8 cellular contexts compared by ENCODE assay signal in the genomic region with DNA sequence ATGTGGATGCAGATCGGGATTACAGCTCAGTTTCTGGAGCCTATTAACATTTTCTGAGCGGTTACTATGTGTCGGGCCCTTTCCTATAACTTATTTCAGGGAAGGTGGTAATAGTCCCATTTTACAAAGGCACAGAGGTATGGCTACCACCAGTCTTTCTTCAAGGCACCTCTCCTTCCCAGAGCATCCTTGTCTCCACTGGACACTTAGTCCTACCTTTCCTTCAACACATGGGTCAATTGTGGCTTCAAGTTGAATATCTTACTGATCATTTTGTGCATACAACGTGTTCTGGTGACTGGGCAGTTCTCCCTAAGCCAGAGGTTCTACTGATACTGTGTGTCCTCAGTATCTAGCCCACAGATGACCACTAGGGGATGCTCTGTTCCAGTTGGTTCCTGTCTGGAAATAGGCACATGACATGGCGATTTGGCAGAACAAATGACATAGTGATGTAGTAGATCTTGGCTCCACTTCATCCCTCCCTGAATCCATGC.
DNase-seq lines count a peak whose midpoint lies in the region; ATAC-seq, FAIRE-seq and TF ChIP-seq lines count a peak whose summit lies in the region.

No MANE protein-coding gene starts in this region.

- peak; percentile 60 for FAIRE-seq in GM18507 (lab: Jason Lieb, UNC)

- peak; percentile 65 for TF ChIP-seq CTCF in AG04449 (IDR thresholded peaks at IDR 0.05; ENCODE audit: insufficient read depth, low read length, missing control alignments)
- TF ChIP-seq CTCF in vagina (IDR thresholded peaks at IDR 0.05): peak; percentile 13 to 42 (median 26)

- TF ChIP-seq POLR2A in erythroblast (IDR thresholded peaks at IDR 0.05; ENCODE audit: low read length) (no peak), vagina (IDR thresholded peaks at IDR 0.05) (no peak)

- H3K27me3 ChIP-seq in vagina: no peaks in the 10 kb centered on the region

- no peaks in the 10 kb centered on the region for H3K9me3 ChIP-seq in vagina

- no peak overlapping the region for H3K27ac ChIP-seq in vagina

- H3K4me3 ChIP-seq in AG04449 (ENCODE audit: low read depth, low read length) (no peak overlapping the region), vagina (no peak overlapping the region)

- ATAC-seq in HG03280 (IDR thresholded peaks at IDR 0.05; ENCODE audit: unreplicated experiment): peak; percentile 74
- ATAC-seq in natural killer cell treated with Interleukin-12 subunit alpha and Interleukin-12 subunit beta and Interleukin-15 and Interleukin-18, amount 100 ng/mL, for 72 hours: peak; percentile 77 to 78

- H3K4me1 Mint-ChIP-seq in activated CD4-positive, alpha-beta memory T cell treated with anti-CD3 and anti-CD28 coated beads for 36 hours (ENCODE audit: low read depth): peaks cover 12% of the 10 kb centered on the region
- peaks cover 6 to 9% of the 10 kb centered on the region in 2 donors for H3K4me1 Mint-ChIP-seq in natural killer cell treated with Interleukin-12 subunit alpha and Interleukin-12 subunit beta and Interleukin-15 and Interleukin-18, amount 100 ng/mL, for 72 hours (ENCODE audit: low read depth in 2 of 2)

- DNase-seq in AG04449 (ENCODE audit: low read depth, low spot score): peak; percentile 5
- DNase-seq in GM18507 (ENCODE audit: extremely low spot score, insufficient read length, low read depth): no peak
- peak; percentile 84 for DNase-seq in NCI-H82 (lab: John Stamatoyannopoulos, UW)
- peak; percentile 73 for DNase-seq in activated CD4-positive, alpha-beta memory T cell treated with anti-CD3 and anti-CD28 coated beads for 36 hours
- DNase-seq in erythroblast (lab: John Stamatoyannopoulos, UW): peak; percentile 84 to 85
- DNase-seq in natural killer cell treated with Interleukin-12 subunit alpha and Interleukin-12 subunit beta and Interleukin-15 and Interleukin-18, amount 100 ng/mL, for 72 hours (ENCODE audit: low spot score): no peak
- DNase-seq in vagina (ENCODE audit: extremely low spot score in 2 of 2): no peak

- POLR2A ChIA-PET in AG04449 (lab: Yijun Ruan, JAX): no interaction called here
- POLR2A ChIA-PET in activated CD4-positive, alpha-beta memory T cell treated with anti-CD3 and anti-CD28 coated beads for 36 hours (lab: Charles Lee): interaction anchor here (0.6 to 1.2 kb wide), 2 partner anchors 117 to 160 kb away, joined by 3 read pairs; no protein-coding TSS in a partner anchor

- H3K27ac Mint-ChIP-seq in activated CD4-positive, alpha-beta memory T cell treated with anti-CD3 and anti-CD28 coated beads for 36 hours: no peak overlapping the region
- no peak overlapping the region for H3K27ac Mint-ChIP-seq in natural killer cell treated with Interleukin-12 subunit alpha and Interleukin-12 subunit beta and Interleukin-15 and Interleukin-18, amount 100 ng/mL, for 72 hours

- H3K9me3 Mint-ChIP-seq in activated CD4-positive, alpha-beta memory T cell treated with anti-CD3 and anti-CD28 coated beads for 36 hours: no peaks in the 10 kb centered on the region
- H3K9me3 Mint-ChIP-seq in natural killer cell treated with Interleukin-12 subunit alpha and Interleukin-12 subunit beta and Interleukin-15 and Interleukin-18, amount 100 ng/mL, for 72 hours: no peaks in the 10 kb centered on the region

- intact Hi-C loops in activated CD4-positive, alpha-beta memory T cell treated with anti-CD3 and anti-CD28 coated beads for 36 hours (cut with micrococcal nuclease): loop anchor here (1.0 to 2.0 kb wide), 9 partner anchors 61 to 487 kb away; a partner anchor contains a TSS
- intact Hi-C loops in vagina (cut with DNase I): no loop called here

- peaks cover 5% of the 10 kb centered on the region for H3K4me1 ChIP-seq in vagina

- H3K4me3 Mint-ChIP-seq in activated CD4-positive, alpha-beta memory T cell treated with anti-CD3 and anti-CD28 coated beads for 36 hours: peak overlapping the region; percentile 25
- peak overlapping the region; percentile 38 for H3K4me3 Mint-ChIP-seq in natural killer cell treated with Interleukin-12 subunit alpha and Interleukin-12 subunit beta and Interleukin-15 and Interleukin-18, amount 100 ng/mL, for 72 hours

- no peaks in the 10 kb centered on the region for H3K36me3 Mint-ChIP-seq in activated CD4-positive, alpha-beta memory T cell treated with anti-CD3 and anti-CD28 coated beads for 36 hours
- H3K36me3 Mint-ChIP-seq in natural killer cell treated with Interleukin-12 subunit alpha and Interleukin-12 subunit beta and Interleukin-15 and Interleukin-18, amount 100 ng/mL, for 72 hours: no peaks in the 10 kb centered on the region

- CTCF ChIA-PET in AG04449 (lab: Yijun Ruan, JAX): interaction anchor here (0.7 to 4.4 kb wide), 24 partner anchors 8 to 290 kb away, joined by 3 to 34 read pairs (median 4); no protein-coding TSS in a partner anchor
- CTCF ChIA-PET in activated CD4-positive, alpha-beta memory T cell treated with anti-CD3 and anti-CD28 coated beads for 36 hours (lab: Charles Lee): interaction anchor here (0.6 to 4.4 kb wide), 34 partner anchors 8 to 490 kb away, joined by 3 to 56 read pairs (median 4); no protein-coding TSS in a partner anchor

- no peaks in the 10 kb centered on the region for H3K27me3 Mint-ChIP-seq in activated CD4-positive, alpha-beta memory T cell treated with anti-CD3 and anti-CD28 coated beads for 36 hours
- H3K27me3 Mint-ChIP-seq in natural killer cell treated with Interleukin-12 subunit alpha and Interleukin-12 subunit beta and Interleukin-15 and Interleukin-18, amount 100 ng/mL, for 72 hours: peaks cover 10 to 33% of the 10 kb centered on the region in 2 donors

- H3K36me3 ChIP-seq in vagina: no peaks in the 10 kb centered on the region

Comparison
In these comparisons a context has a peak if more than half of its experiments do, and no peak if none do; other contexts are left out.
1. DNase-seq: peak in AG04449 (single experiment), NCI-H82 (single experiment), activated CD4-positive, alpha-beta memory T cell treated with anti-CD3 and anti-CD28 coated beads for 36 hours (single experiment) and erythroblast (2 of 2); none in GM18507 (single experiment), natural killer cell treated with Interleukin-12 subunit alpha and Interleukin-12 subunit beta and Interleukin-15 and Interleukin-18, amount 100 ng/mL, for 72 hours (single experiment) and vagina (0 of 2).